In genomic region chr7:125032943-125033342, GRCh38 we compare ENCODE assay signal across 20 cellular contexts.
"Had no signal": no experiment of that assay in that cellular context is flagged by ENCODE, and none has a peak within 500 bp of the region (broad histone marks: within the 10 kb centered on the region; RNA-seq: fewer than 3 reads in every experiment).

No MANE protein-coding gene starts in this region.

- DNase-seq: dorsolateral prefrontal cortex; effector CD8-positive, alpha-beta T cell; head of caudate nucleus; kidney; left cardiac atrium; mammary epithelial cell; naive thymus-derived CD4-positive, alpha-beta T cell; psoas muscle; retina; spleen; stimulated activated CD4-positive, alpha-beta T cell treated with anti-CD3 and anti-CD28 coated beads, Interleukin-15, amount 100 ng/mL, for 24 hours; stimulated activated CD4-positive, alpha-beta T cell treated with anti-CD3 and anti-CD28 coated beads, Interleukin-1b, Interleukin-23, amount 100 ng/mL, for 48 hours; stimulated activated CD4-positive, alpha-beta T cell treated with anti-CD3 and anti-CD28 coated beads, Interleukin-4, amount 100 ng/mL, for 24 hours; tibial artery; upper lobe of left lung had no signal

- H3K27ac ChIP-seq: dorsolateral prefrontal cortex, hepatocyte, neutrophil, psoas muscle, spleen, tibial artery, upper lobe of left lung, vagina had no signal

- ATAC-seq: left cardiac atrium; naive thymus-derived CD4-positive, alpha-beta T cell; psoas muscle; sciatic nerve; stimulated activated memory B cell treated with anti-CD40 and anti-IgM and Interleukin-4, amounts not matched to agents 10 μg/mL and 1 μg/mL and 100 μg/mL, for 72 hours had no signal
